19 cellular contexts compared by ENCODE assay signal in genomic region chr20:59577809-59578601, GRCh38. TPM values are rescaled to one million over a fixed set of nuclear protein-coding genes. Genes with fewer than 3 reads are reported as not detected.
DNase-seq lines count a peak whose midpoint lies in the region; ATAC-seq and TF ChIP-seq lines count a peak whose summit lies in the region.
"Had no signal": no experiment of that assay in that cellular context is flagged by ENCODE, and none has a peak within 500 bp of the region (broad histone marks: within the 10 kb centered on the region; RNA-seq: fewer than 3 reads in every experiment).

No MANE protein-coding gene starts in this region.

- H3K27me3 ChIP-seq in heart right ventricle, result peaks cover 0 to 56% (median 46%) of the 10 kb centered on the region in 7 donors
- H3K27me3 ChIP-seq in heart left ventricle, result peaks cover 0 to 52% (median 14%) of the 10 kb centered on the region in 9 donors
- H3K27me3 ChIP-seq in endodermal cell (ENCODE audit: control insufficient read depth, insufficient read depth, low read length, poor library complexity, severe bottlenecking), result peaks cover 83% of the 10 kb centered on the region
- peaks cover 39% of the 10 kb centered on the region for H3K27me3 ChIP-seq in lower lobe of right lung (ENCODE audit: low read depth)
- H3K27me3 ChIP-seq in CD4-positive, alpha-beta T cell (ENCODE audit: control insufficient read depth, insufficient read depth, low read length), result peaks cover 23% of the 10 kb centered on the region

- TF ChIP-seq CTCF in heart right ventricle (IDR thresholded peaks at IDR 0.05), result no peak
- TF ChIP-seq CTCF in heart left ventricle (IDR thresholded peaks at IDR 0.05), result no peak
- TF ChIP-seq CTCF in endodermal cell (conservative IDR thresholded peaks at IDR 0.05), result no peak
- TF ChIP-seq CTCF in lower lobe of right lung (IDR thresholded peaks at IDR 0.05), result no peak
- TF ChIP-seq CTCF in CD4-positive, alpha-beta T cell (IDR thresholded peaks at IDR 0.05), result no peak

- 63 to 66% methylated on average over 21 of the region's 21 CpGs for WGBS in heart right ventricle, 2 donors
- WGBS in heart left ventricle, 4 donors, result 60 to 70% (median 65%) methylated on average over 18 to 21 of the region's 21 CpGs
- 69 to 84% methylated on average over 8 to 21 of the region's 21 CpGs for WGBS in endodermal cell (ENCODE audit: insufficient coverage in 1 of 2, insufficient read length in 1 of 2), 2 experiments
- 60% methylated on average over 21 of the region's 21 CpGs for WGBS in urinary bladder

- no peak overlapping the region for H3K27ac Mint-ChIP-seq in endodermal cell
- H3K27ac Mint-ChIP-seq in CD4-positive, alpha-beta T cell, result no peak overlapping the region
- H3K27ac Mint-ChIP-seq: activated T-helper 2 cell treated with anti-CD3 and anti-CD28 coated beads, Interferon-gamma antibody, Interleukin-2, Interleukin-4, amounts not matched to agents 10 μg/mL and 5 μg/mL and 100 μg/mL, durations not matched to agents 14 hours and 24 hours and 36 hours; CD8-positive, alpha-beta T cell; T-helper 1 cell treated with Interleukin-12 subunit alpha and Interleukin-12 subunit beta and Interleukin-4 antibody, amounts not matched to agents 30 μg/mL and 1 μg/mL, for 36 hours had no signal

- H3K4me3 ChIP-seq in heart right ventricle, result peak overlapping the region in 7 of 10 donors; percentile 22 to 44 (median 35)
- H3K4me3 ChIP-seq in heart left ventricle, result peak overlapping the region in 5 of 12 donors; percentile 7 to 55 (median 35)
- H3K4me3 ChIP-seq in endodermal cell (ENCODE audit: low read length), result no peak overlapping the region
- H3K4me3 ChIP-seq in lower lobe of right lung, result peak overlapping the region; percentile 37
- H3K4me3 ChIP-seq in urinary bladder (ENCODE audit: low read depth, low read length), result peak overlapping the region; percentile 31
- H3K4me3 ChIP-seq: tibial nerve had no signal

- H3K9ac ChIP-seq in endodermal cell (ENCODE audit: extremely low read depth, low read length, poor library complexity, severe bottlenecking), result no peak overlapping the region

- H3K27ac ChIP-seq in heart right ventricle (peak overlapping the region in 2 of 10 donors; percentile 40 to 69), heart left ventricle (peak overlapping the region in 1 of 12 donors; percentile 31), endodermal cell (ENCODE audit: low read depth, low read length) (no peak overlapping the region), lower lobe of right lung (no peak overlapping the region), urinary bladder (ENCODE audit: low read depth) (no peak overlapping the region)
- no peak overlapping the region for H3K27ac ChIP-seq in CD4-positive, alpha-beta T cell (ENCODE audit: low read depth, low read length)
- H3K27ac ChIP-seq: tibial nerve had no signal

- POLR2A ChIA-PET in CD4-positive, alpha-beta T cell (lab: Charles Lee), result no interaction called here

- no peaks in the 10 kb centered on the region for H3K36me3 ChIP-seq in heart right ventricle
- no peaks in the 10 kb centered on the region for H3K36me3 ChIP-seq in heart left ventricle
- no peaks in the 10 kb centered on the region for H3K36me3 ChIP-seq in endodermal cell (ENCODE audit: control insufficient read depth, insufficient read depth, low read length)
- no peaks in the 10 kb centered on the region for H3K36me3 ChIP-seq in lower lobe of right lung
- H3K36me3 ChIP-seq in urinary bladder (ENCODE audit: insufficient read depth), result no peaks in the 10 kb centered on the region
- H3K36me3 ChIP-seq: tibial nerve had no signal

- TF ChIP-seq POLR2A in heart left ventricle (IDR thresholded peaks at IDR 0.05), result no peak

- peak overlapping the region; percentile 16 for H3K4me3 Mint-ChIP-seq in endodermal cell
- no peak overlapping the region for H3K4me3 Mint-ChIP-seq in CD4-positive, alpha-beta T cell
- H3K4me3 Mint-ChIP-seq: CD8-positive, alpha-beta T cell; T-helper 1 cell treated with Interleukin-12 subunit alpha and Interleukin-12 subunit beta and Interleukin-4 antibody, amounts not matched to agents 30 μg/mL and 1 μg/mL, for 36 hours had no signal

- H3K27me3 Mint-ChIP-seq in endodermal cell (ENCODE audit: insufficient read depth), result peaks cover 91% of the 10 kb centered on the region
- H3K27me3 Mint-ChIP-seq in CD4-positive, alpha-beta T cell, result peaks cover 66% of the 10 kb centered on the region

- H3K36me3 Mint-ChIP-seq in endodermal cell (ENCODE audit: low read depth), result no peaks in the 10 kb centered on the region
- H3K36me3 Mint-ChIP-seq in CD4-positive, alpha-beta T cell (ENCODE audit: low read depth), result no peaks in the 10 kb centered on the region
- H3K36me3 Mint-ChIP-seq: CD8-positive, alpha-beta T cell had no signal

- ATAC-seq in heart right ventricle, result peak in 1 of 8 donors; percentile 11
- no peak for ATAC-seq in heart left ventricle
- no peak for ATAC-seq in lower lobe of right lung
- no peak for ATAC-seq in GM19452 (IDR thresholded peaks at IDR 0.05; ENCODE audit: unreplicated experiment)
- no peak for ATAC-seq in CD4-positive, alpha-beta T cell (ENCODE audit: poor library complexity)
- ATAC-seq: activated CD4-positive, CD25-positive, alpha-beta regulatory T cell treated with anti-CD3 and anti-CD28 coated beads, Interleukin-2, amount 50 U/mL, for 24 hours; CD8-positive, alpha-beta T cell had no signal

- CTCF ChIA-PET in CD4-positive, alpha-beta T cell (lab: Charles Lee), result no interaction called here

- peaks cover 0 to 18% (median 8%) of the 10 kb centered on the region in 9 donors for H3K4me1 ChIP-seq in heart right ventricle
- peaks cover 0 to 14% (median 3%) of the 10 kb centered on the region in 12 donors for H3K4me1 ChIP-seq in heart left ventricle
- no peaks in the 10 kb centered on the region for H3K4me1 ChIP-seq in endodermal cell (ENCODE audit: control insufficient read depth, insufficient read depth, low read length)
- H3K4me1 ChIP-seq in lower lobe of right lung, result peaks cover 1% of the 10 kb centered on the region
- H3K4me1 ChIP-seq in urinary bladder (ENCODE audit: insufficient read depth), result no peaks in the 10 kb centered on the region

- DNase-seq in heart right ventricle (no peak), heart left ventricle (no peak), endodermal cell (no peak), lower lobe of right lung (no peak), pons (ENCODE audit: low spot score) (no peak)
- DNase-seq in CD4-positive, alpha-beta T cell, result no peak
- DNase-seq: CD8-positive, alpha-beta T cell; DND-41; kidney; NCI-H1436; SIG-M5; stimulated activated CD4-positive, alpha-beta T cell treated with anti-CD3 and anti-CD28 coated beads, Interleukin-4, amount 100 ng/mL, for 24 hours had no signal

- H3K9me3 ChIP-seq in heart right ventricle, result no peaks in the 10 kb centered on the region
- no peaks in the 10 kb centered on the region for H3K9me3 ChIP-seq in heart left ventricle
- H3K9me3 ChIP-seq in endodermal cell (ENCODE audit: control insufficient read depth, low read length), result no peaks in the 10 kb centered on the region
- no peaks in the 10 kb centered on the region for H3K9me3 ChIP-seq in lower lobe of right lung
- no peaks in the 10 kb centered on the region for H3K9me3 ChIP-seq in CD4-positive, alpha-beta T cell (ENCODE audit: control insufficient read depth, low read length)
- H3K9me3 ChIP-seq: tibial nerve had no signal

- no peaks in the 10 kb centered on the region for H3K9me3 Mint-ChIP-seq in endodermal cell
- H3K9me3 Mint-ChIP-seq in CD4-positive, alpha-beta T cell, result no peaks in the 10 kb centered on the region
- H3K9me3 Mint-ChIP-seq: activated T-helper 2 cell treated with anti-CD3 and anti-CD28 coated beads, Interferon-gamma antibody, Interleukin-2, Interleukin-4, amounts not matched to agents 10 μg/mL and 5 μg/mL and 100 μg/mL, durations not matched to agents 14 hours and 24 hours and 36 hours; CD8-positive, alpha-beta T cell; T-helper 1 cell treated with Interleukin-12 subunit alpha and Interleukin-12 subunit beta and Interleukin-4 antibody, amounts not matched to agents 30 μg/mL and 1 μg/mL, for 36 hours had no signal

- intact Hi-C loops in heart right ventricle (cut with DNase I), result loop anchor here in 2 of 10 donors (10.0 kb wide), 2 partner anchors 267 to 277 kb away; no protein-coding TSS in a partner anchor
- intact Hi-C loops in heart left ventricle (cut with DNase I), result loop anchor here in 1 of 10 donors (5.0 kb wide), 1 partner anchor 174 kb away; no protein-coding TSS in a partner anchor
- intact Hi-C loops in lower lobe of right lung (cut with DNase I), result no loop called here
- intact Hi-C loops in CD4-positive, alpha-beta T cell (cut with DNase I, micrococcal nuclease), result no loop called here

- H3K4me1 Mint-ChIP-seq in endodermal cell, result peaks cover under 1% of the 10 kb centered on the region
- H3K4me1 Mint-ChIP-seq in CD4-positive, alpha-beta T cell (ENCODE audit: low read depth), result no peaks in the 10 kb centered on the region

RNA-seq across cellular contexts. Expression of gene PHACTR3, which starts 26.3 kb away (rescaled TPM):
- total RNA-seq in heart right ventricle (10 to 100 TPM in 2 of 10 donors, 1 to 10 TPM in 6, under 1 TPM in 2; 0.51 to 24.1 (median 3.7) TPM), heart left ventricle (10 to 100 TPM in 1 of 9 donors, 1 to 10 TPM in 6, under 1 TPM in 2; 0.59 to 14.6 (median 4.3) TPM), endodermal cell (under 1 TPM in 1 of 2 donors, not detected in 1; 0.13 TPM), lower lobe of right lung (9.0 TPM), urinary bladder (2.7 TPM)
- polyA plus RNA-seq in heart right ventricle (1 to 10 TPM in 1 of 2 donors, under 1 TPM in 1; 0.54 to 7.1 TPM), heart left ventricle (1 to 10 TPM in 1 of 2 donors, under 1 TPM in 1; 0.19 to 3.5 TPM), urinary bladder (0.62 TPM)
- 6.1 TPM for polyA plus RNA-seq in endodermal cell (2013, experiment 1 of 2)
- polyA plus RNA-seq in endodermal cell (2013, experiment 2 of 2), result 7.1 TPM
- not detected for total RNA-seq in CD4-positive, alpha-beta T cell
- total RNA-seq: activated CD8-positive, alpha-beta memory T cell treated with anti-CD3 and anti-CD28 coated beads for 36 hours; activated T-helper 2 cell treated with anti-CD3 and anti-CD28 coated beads, Interferon-gamma antibody, Interleukin-2, Interleukin-4, amounts not matched to agents 10 μg/mL and 5 μg/mL and 100 μg/mL, durations not matched to agents 14 hours and 24 hours and 36 hours; CD8-positive, alpha-beta T cell had no signal
